In the genomic region with DNA sequence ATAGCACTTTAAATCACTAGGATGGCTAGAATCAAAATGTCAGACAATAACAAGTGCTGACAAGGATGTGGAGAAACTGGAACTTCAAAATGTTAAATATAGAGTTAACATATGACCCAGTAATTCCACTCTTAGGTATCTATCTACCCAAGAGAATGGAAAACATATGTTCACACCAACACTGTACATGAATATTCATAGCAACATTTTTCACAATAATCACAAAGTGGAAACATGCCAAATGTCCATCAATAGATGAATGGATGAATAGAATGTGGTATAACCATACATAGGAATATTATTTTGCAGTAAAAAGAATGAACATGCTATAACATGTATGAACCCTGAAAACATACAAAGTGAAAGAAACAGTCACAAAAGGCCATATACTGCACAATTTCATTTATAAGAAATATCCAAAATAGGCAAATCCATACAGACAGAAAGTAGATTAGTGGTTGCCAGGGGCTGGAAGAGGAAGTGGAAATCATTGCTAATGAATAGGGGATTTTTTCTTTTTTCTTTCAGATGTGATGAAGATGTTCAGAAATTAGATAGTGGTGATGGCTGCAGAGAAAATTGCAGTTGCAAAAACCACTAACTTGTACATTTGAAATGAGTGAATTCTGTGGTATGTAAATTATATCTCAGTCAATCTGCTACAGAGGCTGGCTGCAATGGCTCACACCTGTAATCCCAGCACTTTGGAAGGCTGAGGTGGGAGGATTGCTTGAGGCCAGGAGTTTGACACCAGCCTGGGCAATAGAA, we compare ENCODE assay signal across 1 cellular context.
TF ChIP-seq lines count a peak whose summit lies in the region.

No MANE protein-coding gene starts in this region.

TF ChIP-seq in GM12878, 131 proteins besides CTCF, POLR2A, EP300 and RAD21 (continued from another document):
- TF ChIP-seq, protein P1, sequence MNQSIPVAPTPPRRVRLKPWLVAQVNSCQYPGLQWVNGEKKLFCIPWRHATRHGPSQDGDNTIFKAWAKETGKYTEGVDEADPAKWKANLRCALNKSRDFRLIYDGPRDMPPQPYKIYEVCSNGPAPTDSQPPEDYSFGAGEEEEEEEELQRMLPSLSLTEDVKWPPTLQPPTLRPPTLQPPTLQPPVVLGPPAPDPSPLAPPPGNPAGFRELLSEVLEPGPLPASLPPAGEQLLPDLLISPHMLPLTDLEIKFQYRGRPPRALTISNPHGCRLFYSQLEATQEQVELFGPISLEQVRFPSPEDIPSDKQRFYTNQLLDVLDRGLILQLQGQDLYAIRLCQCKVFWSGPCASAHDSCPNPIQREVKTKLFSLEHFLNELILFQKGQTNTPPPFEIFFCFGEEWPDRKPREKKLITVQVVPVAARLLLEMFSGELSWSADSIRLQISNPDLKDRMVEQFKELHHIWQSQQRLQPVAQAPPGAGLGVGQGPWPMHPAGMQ (IDR thresholded peaks at IDR 0.05; ENCODE audit: borderline replicate concordance): no peak
